ENCODE assay signal across 1 cellular context in the genomic region with DNA sequence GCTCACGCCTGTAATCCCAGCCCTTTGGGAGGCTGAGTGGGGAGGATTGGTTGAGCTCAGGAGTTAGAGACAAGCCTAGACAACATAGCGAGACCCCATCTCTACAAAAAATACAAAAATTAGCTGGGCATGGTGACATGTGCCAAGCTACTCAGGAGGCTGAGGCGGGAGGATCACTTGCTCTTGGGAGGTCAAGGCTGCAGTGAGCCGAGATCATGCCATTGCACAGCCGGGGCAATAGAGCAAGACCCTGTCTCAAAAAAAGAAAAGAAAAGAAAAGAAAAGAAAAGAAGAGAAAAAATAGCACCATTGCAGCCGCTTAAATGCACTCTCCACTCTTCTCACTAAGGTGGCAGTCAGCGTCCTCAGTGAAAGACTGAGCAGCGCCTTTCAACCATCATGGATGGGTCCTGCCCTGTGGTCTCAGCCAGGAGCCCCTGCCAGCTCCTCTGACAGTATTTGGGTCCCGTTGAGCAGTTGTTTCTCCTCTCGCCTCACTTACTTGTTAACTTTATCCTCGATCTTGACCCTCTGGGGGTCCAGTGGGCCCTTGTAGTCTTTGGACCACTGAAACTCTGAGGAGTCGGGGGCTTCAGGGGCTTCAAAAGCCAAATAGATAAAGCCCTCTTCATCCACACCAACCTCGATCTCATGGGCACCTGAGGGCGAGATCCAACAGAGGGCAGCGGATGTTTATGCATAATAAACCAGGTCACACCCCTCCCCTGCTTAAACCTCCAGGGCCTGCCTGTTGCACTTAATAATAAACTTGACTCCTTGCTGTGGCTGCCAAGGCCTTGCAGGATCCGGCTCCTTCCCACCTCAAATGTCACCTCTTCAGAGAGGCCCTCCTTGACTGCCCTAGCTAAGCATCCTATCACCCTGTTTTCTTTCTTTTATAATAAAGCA.
TF ChIP-seq lines count a peak whose summit lies in the region.

No MANE protein-coding gene starts in this region.

TF ChIP-seq in SK-N-SH treated with all-trans-retinoic acid at 6 μM for 48 hours, 23 proteins besides CTCF, POLR2A, EP300 and RAD21:
- TF ChIP-seq, protein P1, sequence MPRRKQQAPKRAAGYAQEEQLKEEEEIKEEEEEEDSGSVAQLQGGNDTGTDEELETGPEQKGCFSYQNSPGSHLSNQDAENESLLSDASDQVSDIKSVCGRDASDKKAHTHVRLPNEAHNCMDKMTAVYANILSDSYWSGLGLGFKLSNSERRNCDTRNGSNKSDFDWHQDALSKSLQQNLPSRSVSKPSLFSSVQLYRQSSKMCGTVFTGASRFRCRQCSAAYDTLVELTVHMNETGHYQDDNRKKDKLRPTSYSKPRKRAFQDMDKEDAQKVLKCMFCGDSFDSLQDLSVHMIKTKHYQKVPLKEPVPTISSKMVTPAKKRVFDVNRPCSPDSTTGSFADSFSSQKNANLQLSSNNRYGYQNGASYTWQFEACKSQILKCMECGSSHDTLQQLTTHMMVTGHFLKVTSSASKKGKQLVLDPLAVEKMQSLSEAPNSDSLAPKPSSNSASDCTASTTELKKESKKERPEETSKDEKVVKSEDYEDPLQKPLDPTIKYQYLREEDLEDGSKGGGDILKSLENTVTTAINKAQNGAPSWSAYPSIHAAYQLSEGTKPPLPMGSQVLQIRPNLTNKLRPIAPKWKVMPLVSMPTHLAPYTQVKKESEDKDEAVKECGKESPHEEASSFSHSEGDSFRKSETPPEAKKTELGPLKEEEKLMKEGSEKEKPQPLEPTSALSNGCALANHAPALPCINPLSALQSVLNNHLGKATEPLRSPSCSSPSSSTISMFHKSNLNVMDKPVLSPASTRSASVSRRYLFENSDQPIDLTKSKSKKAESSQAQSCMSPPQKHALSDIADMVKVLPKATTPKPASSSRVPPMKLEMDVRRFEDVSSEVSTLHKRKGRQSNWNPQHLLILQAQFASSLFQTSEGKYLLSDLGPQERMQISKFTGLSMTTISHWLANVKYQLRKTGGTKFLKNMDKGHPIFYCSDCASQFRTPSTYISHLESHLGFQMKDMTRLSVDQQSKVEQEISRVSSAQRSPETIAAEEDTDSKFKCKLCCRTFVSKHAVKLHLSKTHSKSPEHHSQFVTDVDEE (CRISPR knock-in tag; IDR thresholded peaks at IDR 0.05), result no peak
